In the genomic region with DNA sequence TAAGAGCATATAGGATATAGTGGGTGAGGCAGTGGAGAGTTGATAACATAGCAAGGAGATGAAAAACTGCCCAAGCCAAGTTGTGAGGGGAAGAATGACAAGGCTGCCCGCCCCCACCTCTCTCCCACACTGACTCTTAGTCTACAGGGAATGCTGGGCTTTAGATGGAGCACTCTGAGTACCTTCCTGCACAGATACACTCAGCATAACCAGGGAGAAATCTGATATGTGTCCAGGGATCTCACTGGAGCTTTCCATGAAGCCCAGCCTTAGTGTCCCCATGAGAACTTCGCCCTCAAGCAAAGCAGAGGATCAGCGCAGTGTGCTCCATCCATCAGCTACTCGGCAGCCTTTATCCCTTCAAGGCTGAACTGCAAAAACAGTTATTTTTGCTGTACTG, we compare ENCODE assay signal across 8 cellular contexts.
"Had no signal": no experiment of that assay in that cellular context is flagged by ENCODE, and none has a peak within 500 bp of the region (broad histone marks: within the 10 kb centered on the region; RNA-seq: fewer than 3 reads in every experiment).

No MANE protein-coding gene starts in this region.

- H3K36me3 ChIP-seq: HAP-1 had no signal

- H3K4me1 ChIP-seq: HAP-1 had no signal

- ATAC-seq: HCT116, K562 had no signal

- DNase-seq: GM23248, GOT3, H7, IMR-90, KG1 had no signal

- H3K27ac ChIP-seq: GM23248 had no signal

- H3K9me3 ChIP-seq: HAP-1 had no signal

- H3K4me3 ChIP-seq: GM23248, HAP-1, K562 had no signal
